In the genomic region with DNA sequence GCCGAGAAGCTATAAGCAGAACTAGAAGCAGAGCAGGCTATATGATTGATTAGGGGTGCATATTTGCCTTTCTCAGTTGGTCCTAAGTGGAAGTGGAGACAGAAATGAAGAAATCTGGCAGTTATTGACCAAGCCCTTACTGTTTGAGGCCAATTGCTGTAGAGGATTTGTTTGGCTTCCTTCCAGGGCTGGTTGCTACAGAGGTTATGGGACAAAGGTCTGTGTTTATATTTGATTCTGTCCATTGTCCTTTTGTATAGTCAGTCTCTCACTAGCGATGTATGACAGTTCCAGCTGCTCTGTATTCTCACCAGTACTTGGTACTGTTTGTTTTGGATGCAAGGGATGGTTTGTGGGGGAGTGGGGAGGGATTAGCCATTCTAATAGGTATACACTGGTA, we compare ENCODE assay signal across 15 cellular contexts. TPM values are rescaled to one million over a fixed set of nuclear protein-coding genes. Genes with fewer than 3 reads are reported as not detected.
DNase-seq lines count a peak whose midpoint lies in the region; ATAC-seq, FAIRE-seq and TF ChIP-seq lines count a peak whose summit lies in the region.
"Had no signal": no experiment of that assay in that cellular context is flagged by ENCODE, and none has a peak within 500 bp of the region (broad histone marks: within the 10 kb centered on the region; RNA-seq: fewer than 3 reads in every experiment).

No MANE protein-coding gene starts in this region.

- no peak overlapping the region for H3K4me2 ChIP-seq in K562 (ENCODE audit: insufficient read depth, low read length)

- CTCF ChIA-PET in K562 (lab: Yijun Ruan, JAX; ENCODE audit: low intra/inter-chr PET ratio), result no interaction called here

- BruUV-seq in K562 (replicated peaks; lab: Mats Ljungman, UMichigan), result no TSS peak

- no peak overlapping the region for H3K4me3 ChIP-seq in K562
- H3K4me3 ChIP-seq in upper lobe of right lung, result no peak overlapping the region
- H3K4me3 ChIP-seq: heart right ventricle, MG63 had no signal

- no peaks in the 10 kb centered on the region for H3K4me1 ChIP-seq in K562 (replicated peaks in 1 of 2; ENCODE audit: control insufficient read depth in 2 of 2, insufficient read depth in 2 of 2, low read length in 2 of 2)
- H3K4me1 ChIP-seq in upper lobe of right lung, result peaks cover 11% of the 10 kb centered on the region

- no peaks in the 10 kb centered on the region for H4K20me1 ChIP-seq in K562 (replicated peaks; ENCODE audit: control insufficient read depth, insufficient read depth, low read length)

- H3K27ac ChIP-seq in K562 (ENCODE audit: extremely low read depth, low read depth, low read length) (no peak overlapping the region), upper lobe of right lung (no peak overlapping the region)
- H3K27ac ChIP-seq: 22Rv1, heart right ventricle had no signal

- intact Hi-C loops in K562 (cut with micrococcal nuclease), result no loop called here
- intact Hi-C loops in upper lobe of right lung (cut with DNase I), result no loop called here

- no peak for FAIRE-seq in K562 (lab: Jason Lieb, UNC)

- H2AFZ ChIP-seq in K562 (ENCODE audit: low read depth, low read length), result no peak overlapping the region

- WGBS in K562 (ENCODE audit: insufficient coverage, low coverage, missing lambda C conversion rate), result 12% methylated on average over 2 of the region's 2 CpGs

- DNase-seq in NCI-H1417 (lab: John Stamatoyannopoulos, UW) (peak; percentile 1 to 79 (median 26)), NCI-H1417 treated with DMSO at 0.1 percent for 48 hours (lab: John Stamatoyannopoulos, UW) (no peak), NCI-H345 (lab: John Stamatoyannopoulos, UW) (peak; percentile 88), K562 (ENCODE audit: extremely low read depth in 1 of 4, low spot score in 3 of 4) (no peak), upper lobe of right lung (peak; percentile 2)
- DNase-seq in stimulated activated naive CD8-positive, alpha-beta T cell treated with anti-CD3 and anti-CD28 coated beads, Interleukin-15, amount 100 ng/mL, for 72 hours, result no peak
- DNase-seq: activated T-cell treated with anti-CD3 and anti-CD28 coated beads for 4 hours; CD8-positive, alpha-beta memory T cell; erythroblast; heart right ventricle; MG63 had no signal

- POLR2A ChIA-PET in K562 (lab: Yijun Ruan, JAX), result interaction anchor here (0.6 to 1.3 kb wide), 3 partner anchors 9 to 46 kb away, joined by 3 to 4 read pairs (median 3); no protein-coding TSS in a partner anchor

- TF ChIP-seq RAD21 in K562 (CRISPR knock-in tag; conservative IDR thresholded peaks at IDR 0.05 in 1 of 2, IDR thresholded peaks at IDR 0.05 in 1 of 2), result no peak

- peaks cover 55% of the 10 kb centered on the region for H3K27me3 Mint-ChIP-seq in stimulated activated naive CD8-positive, alpha-beta T cell treated with anti-CD3 and anti-CD28 coated beads, Interleukin-15, amount 100 ng/mL, for 72 hours

- in situ Hi-C loops in K562 (cut with MboI), result no loop called here

- H3K27ac Mint-ChIP-seq in stimulated activated naive CD8-positive, alpha-beta T cell treated with anti-CD3 and anti-CD28 coated beads, Interleukin-15, amount 100 ng/mL, for 72 hours, result no peak overlapping the region
- H3K27ac Mint-ChIP-seq: CD8-positive, alpha-beta memory T cell had no signal

- H3K9me3 ChIP-seq in K562 (replicated peaks; ENCODE audit: control insufficient read depth, insufficient read depth, low read depth, low read length), result no peaks in the 10 kb centered on the region
- no peaks in the 10 kb centered on the region for H3K9me3 ChIP-seq in upper lobe of right lung
- H3K9me3 ChIP-seq: heart right ventricle, MG63 had no signal

- H3K79me2 ChIP-seq in K562 (ENCODE audit: control insufficient read depth, insufficient read depth, low read length), result no peaks in the 10 kb centered on the region

- no peaks in the 10 kb centered on the region for H3K36me3 ChIP-seq in K562 (ENCODE audit: control insufficient read depth, insufficient read depth, low read length)
- no peaks in the 10 kb centered on the region for H3K36me3 ChIP-seq in upper lobe of right lung
- H3K36me3 ChIP-seq: heart right ventricle, MG63 had no signal

- H3K4me3 Mint-ChIP-seq in stimulated activated naive CD8-positive, alpha-beta T cell treated with anti-CD3 and anti-CD28 coated beads, Interleukin-15, amount 100 ng/mL, for 72 hours, result no peak overlapping the region
- H3K4me3 Mint-ChIP-seq: CD8-positive, alpha-beta memory T cell; neural crest cell had no signal

- H3K27me3 ChIP-seq in K562 (ENCODE audit: control insufficient read depth in 2 of 2, insufficient read depth in 2 of 2, low read length in 2 of 2), result no peaks in the 10 kb centered on the region; a peak in 2 of 5 replicates
- peaks cover 12% of the 10 kb centered on the region for H3K27me3 ChIP-seq in upper lobe of right lung

- no peak for TF ChIP-seq POLR2A in K562 (conservative IDR thresholded peaks at IDR 0.05)

- no peak for TF ChIP-seq CTCF in K562 (IDR thresholded peaks at IDR 0.05 in 2 of 3, conservative IDR thresholded peaks at IDR 0.05 in 1 of 3; ENCODE audit: insufficient read depth in 2 of 3, low read depth in 1 of 3, low read length in 3 of 3)
- TF ChIP-seq CTCF in upper lobe of right lung (IDR thresholded peaks at IDR 0.05), result no peak

- no peak for TF ChIP-seq EP300 in K562 (IDR thresholded peaks at IDR 0.05; ENCODE audit: low read length)

- no peaks in the 10 kb centered on the region for H3K9me1 ChIP-seq in K562 (ENCODE audit: control insufficient read depth, insufficient read depth, low read length)

- H3K9me3 Mint-ChIP-seq in stimulated activated naive CD8-positive, alpha-beta T cell treated with anti-CD3 and anti-CD28 coated beads, Interleukin-15, amount 100 ng/mL, for 72 hours, result no peaks in the 10 kb centered on the region
- H3K9me3 Mint-ChIP-seq: CD8-positive, alpha-beta memory T cell; neural crest cell had no signal

- no peaks in the 10 kb centered on the region for H3K4me1 Mint-ChIP-seq in stimulated activated naive CD8-positive, alpha-beta T cell treated with anti-CD3 and anti-CD28 coated beads, Interleukin-15, amount 100 ng/mL, for 72 hours
- H3K4me1 Mint-ChIP-seq: CD8-positive, alpha-beta memory T cell had no signal

- no peak overlapping the region for H3K9ac ChIP-seq in K562 (ENCODE audit: insufficient read depth in 1 of 2, low read depth in 2 of 2, low read length in 2 of 2)

- ATAC-seq in K562, result no peak
- peak; percentile 45 for ATAC-seq in upper lobe of right lung
- ATAC-seq in stimulated activated naive CD8-positive, alpha-beta T cell treated with anti-CD3 and anti-CD28 coated beads, Interleukin-15, amount 100 ng/mL, for 72 hours, result no peak
- ATAC-seq in HG02884 (IDR thresholded peaks at IDR 0.05; ENCODE audit: unreplicated experiment), result no peak
- no peak for ATAC-seq in GM21526 (IDR thresholded peaks at IDR 0.05; ENCODE audit: low FRiP score, unreplicated experiment)
- ATAC-seq: heart right ventricle had no signal

TF ChIP-seq in K562, 482 proteins besides CTCF, POLR2A, EP300 and RAD21:
- TF ChIP-seq NFIC (IDR thresholded peaks at IDR 0.05), result 0 out of 2 replicates have a peak, but pooled peaks have one; percentile 24
- TF ChIP-seq, protein P1, sequence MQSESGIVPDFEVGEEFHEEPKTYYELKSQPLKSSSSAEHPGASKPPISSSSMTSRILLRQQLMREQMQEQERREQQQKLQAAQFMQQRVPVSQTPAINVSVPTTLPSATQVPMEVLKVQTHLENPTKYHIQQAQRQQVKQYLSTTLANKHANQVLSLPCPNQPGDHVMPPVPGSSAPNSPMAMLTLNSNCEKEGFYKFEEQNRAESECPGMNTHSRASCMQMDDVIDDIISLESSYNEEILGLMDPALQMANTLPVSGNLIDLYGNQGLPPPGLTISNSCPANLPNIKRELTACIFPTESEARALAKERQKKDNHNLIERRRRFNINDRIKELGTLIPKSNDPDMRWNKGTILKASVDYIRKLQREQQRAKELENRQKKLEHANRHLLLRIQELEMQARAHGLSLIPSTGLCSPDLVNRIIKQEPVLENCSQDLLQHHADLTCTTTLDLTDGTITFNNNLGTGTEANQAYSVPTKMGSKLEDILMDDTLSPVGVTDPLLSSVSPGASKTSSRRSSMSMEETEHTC (IDR thresholded peaks at IDR 0.05), result no peak

RNA-seq across cellular contexts. Expression of gene ALOX15, which starts 7.3 kb away (rescaled TPM):
- total RNA-seq in K562 (2011; cell fraction: chromatin; rRNA removed; ENCODE audit: low replicate concordance), result not detected in 2 replicates
- total RNA-seq in K562 (2011; cell fraction: nucleolus; rRNA removed), result not detected in 2 replicates
- not detected in 2 replicates for total RNA-seq in K562 (2011; cell fraction: nucleoplasm; rRNA removed)
- not detected in 2 replicates for total RNA-seq in K562 (2014; rRNA removed)
- not detected in 2 replicates for total RNA-seq in K562 (2014; rRNA removed; fragmentation: Illumina TruSeq; extraction: Trizol)
- total RNA-seq in K562 (2015; rRNA removed; fragmentation: Illumina TruSeq; extraction: Trizol), result not detected in 2 replicates
- not detected in 2 replicates for total RNA-seq in K562 (2021)
- polyA plus RNA-seq in K562 (2011; rRNA removed), result not detected in 2 replicates
- not detected in 2 replicates for polyA plus RNA-seq in K562 (2011; cell fraction: cytosol; rRNA removed)
- polyA plus RNA-seq in K562 (2011; cell fraction: nucleus; rRNA removed), result not detected in 2 replicates
- polyA plus RNA-seq in K562 (2012), result not detected in 2 replicates
- not detected in 2 replicates for polyA plus RNA-seq in K562 (2014; fragmentation: Illumina TruSeq; extraction: Trizol)
- polyA plus RNA-seq in K562 (2014; fragmentation: Nextera tagmentation; extraction: Ambion mirVana), result not detected
- not detected in 2 replicates for polyA plus RNA-seq in K562 (2014; rRNA removed)
- not detected in 2 replicates for polyA minus RNA-seq in K562 (2011; rRNA and poly(A)+ RNA removed)
- polyA minus RNA-seq in K562 (2011; cell fraction: cytosol; rRNA and poly(A)+ RNA removed), result not detected in 2 replicates
- polyA minus RNA-seq in K562 (2011; cell fraction: nucleus; rRNA and poly(A)+ RNA removed), result not detected in 2 replicates
- 1.7 TPM for total RNA-seq in upper lobe of right lung
- total RNA-seq: CD8-positive, alpha-beta memory T cell had no signal
- polyA plus RNA-seq: CD8-positive, alpha-beta memory T cell; heart right ventricle had no signal

RNA-seq across cellular contexts. Expression of gene PELP1, which starts 55.2 kb away (rescaled TPM):
- 101 and 191 TPM in 2 replicates for total RNA-seq in K562 (2011; cell fraction: chromatin; rRNA removed; ENCODE audit: low replicate concordance)
- total RNA-seq in K562 (2011; cell fraction: nucleolus; rRNA removed), result 108 and 112 TPM in 2 replicates
- total RNA-seq in K562 (2011; cell fraction: nucleoplasm; rRNA removed), result 98.5 and 106 TPM in 2 replicates
- 17.4 and 23.9 TPM in 2 replicates for total RNA-seq in K562 (2014; rRNA removed)
- total RNA-seq in K562 (2014; rRNA removed; fragmentation: Illumina TruSeq; extraction: Trizol), result 6.8 and 8.2 TPM in 2 replicates
- total RNA-seq in K562 (2015; rRNA removed; fragmentation: Illumina TruSeq; extraction: Trizol), result 8.3 and 10.3 TPM in 2 replicates
- 80.3 and 96.4 TPM in 2 replicates for total RNA-seq in K562 (2021)
- 7.9 and 34.2 TPM in 2 replicates for polyA plus RNA-seq in K562 (2011; rRNA removed)
- polyA plus RNA-seq in K562 (2011; cell fraction: cytosol; rRNA removed), result 8.8 and 12.9 TPM in 2 replicates
- 89.1 and 93.1 TPM in 2 replicates for polyA plus RNA-seq in K562 (2011; cell fraction: nucleus; rRNA removed)
- polyA plus RNA-seq in K562 (2012), result 36.7 and 40.6 TPM in 2 replicates
- 24.0 and 35.1 TPM in 2 replicates for polyA plus RNA-seq in K562 (2014; fragmentation: Illumina TruSeq; extraction: Trizol)
- under 1 TPM; 0.29 to 0.53 TPM for polyA plus RNA-seq in K562 (2014; fragmentation: Nextera tagmentation; extraction: Ambion mirVana)
- 17.3 and 20.3 TPM in 2 replicates for polyA plus RNA-seq in K562 (2014; rRNA removed)
- polyA minus RNA-seq in K562 (2011; rRNA and poly(A)+ RNA removed), result 14.8 and 20.7 TPM in 2 replicates
- 29.0 and 30.2 TPM in 2 replicates for polyA minus RNA-seq in K562 (2011; cell fraction: cytosol; rRNA and poly(A)+ RNA removed)
- polyA minus RNA-seq in K562 (2011; cell fraction: nucleus; rRNA and poly(A)+ RNA removed), result 47.8 and 62.3 TPM in 2 replicates
- 39.0 TPM for total RNA-seq in upper lobe of right lung

Comparison
In these comparisons a context has a peak if more than half of its experiments do, and no peak if none do; other contexts are left out.
1. DNase-seq: peak in NCI-H1417 (3 of 3), NCI-H345 (single experiment) and upper lobe of right lung (single experiment); none in NCI-H1417 treated with DMSO at 0.1 percent for 48 hours (single experiment), K562 (0 of 4) and stimulated activated naive CD8-positive, alpha-beta T cell treated with anti-CD3 and anti-CD28 coated beads, Interleukin-15, amount 100 ng/mL, for 72 hours (0 of 2).